ENCODE assay signal across 8 cellular contexts in the genomic region with DNA sequence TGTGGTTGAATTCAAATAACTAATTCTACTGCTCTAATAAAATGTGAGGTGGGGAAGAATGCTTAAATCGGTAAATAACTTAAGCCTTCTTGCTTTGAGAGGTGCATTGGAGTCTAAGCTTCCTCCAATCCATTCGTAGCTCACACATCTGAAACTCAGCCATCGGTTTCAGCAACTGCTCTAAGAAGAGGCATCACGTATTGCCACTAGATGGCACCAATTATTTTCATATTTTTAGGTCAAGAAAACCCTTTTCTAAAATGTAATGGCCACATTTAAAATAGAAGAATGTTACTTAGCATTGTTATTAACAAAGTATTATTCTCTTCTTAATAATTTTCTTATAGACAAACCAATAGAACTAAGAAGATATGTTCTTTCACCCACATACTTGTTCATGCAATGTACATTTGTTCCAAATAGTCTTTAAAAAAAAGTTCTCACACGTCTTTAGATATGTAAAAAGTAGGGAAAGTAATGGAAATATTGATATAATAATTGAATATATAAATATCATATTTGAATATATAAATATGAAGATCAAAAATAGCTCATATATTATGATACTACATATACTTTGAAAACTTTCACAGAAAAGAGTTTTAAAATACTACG.
DNase-seq lines count a peak whose midpoint lies in the region; ATAC-seq lines count a peak whose summit lies in the region.

No MANE protein-coding gene starts in this region.

- ATAC-seq in HG03439 (IDR thresholded peaks at IDR 0.05; ENCODE audit: unreplicated experiment) (peak; percentile 53), GM18517 (IDR thresholded peaks at IDR 0.05; ENCODE audit: unreplicated experiment) (no peak)
- ATAC-seq in stimulated activated naive CD8-positive, alpha-beta T cell treated with anti-CD3 and anti-CD28 coated beads, Interleukin-15, Interleukin-2, amounts not matched to agents 100 U/mL and 50 U/mL, for 24 hours: no peak

- DNase-seq in DMS79 (lab: John Stamatoyannopoulos, UW) (peak; percentile 11), NCI-H774 (lab: John Stamatoyannopoulos, UW) (peak; percentile 69), dermis microvascular lymphatic vessel endothelial cell (ENCODE audit: low read depth in 2 of 2) (peak; percentile 2 to 32), pons (ENCODE audit: low spot score) (peak; percentile 48), retina (no peak)
- no peak for DNase-seq in stimulated activated naive CD8-positive, alpha-beta T cell treated with anti-CD3 and anti-CD28 coated beads, Interleukin-15, Interleukin-2, amounts not matched to agents 100 U/mL and 50 U/mL, for 24 hours

Comparison
In these comparisons a context has a peak if more than half of its experiments do, and no peak if none do; other contexts are left out.
1. DNase-seq: peak in DMS79 (single experiment), NCI-H774 (single experiment), dermis microvascular lymphatic vessel endothelial cell (2 of 2) and pons (single experiment); none in retina (single experiment) and stimulated activated naive CD8-positive, alpha-beta T cell treated with anti-CD3 and anti-CD28 coated beads, Interleukin-15, Interleukin-2, amounts not matched to agents 100 U/mL and 50 U/mL, for 24 hours (single experiment).